16 cellular contexts compared by ENCODE assay signal in the genomic region with DNA sequence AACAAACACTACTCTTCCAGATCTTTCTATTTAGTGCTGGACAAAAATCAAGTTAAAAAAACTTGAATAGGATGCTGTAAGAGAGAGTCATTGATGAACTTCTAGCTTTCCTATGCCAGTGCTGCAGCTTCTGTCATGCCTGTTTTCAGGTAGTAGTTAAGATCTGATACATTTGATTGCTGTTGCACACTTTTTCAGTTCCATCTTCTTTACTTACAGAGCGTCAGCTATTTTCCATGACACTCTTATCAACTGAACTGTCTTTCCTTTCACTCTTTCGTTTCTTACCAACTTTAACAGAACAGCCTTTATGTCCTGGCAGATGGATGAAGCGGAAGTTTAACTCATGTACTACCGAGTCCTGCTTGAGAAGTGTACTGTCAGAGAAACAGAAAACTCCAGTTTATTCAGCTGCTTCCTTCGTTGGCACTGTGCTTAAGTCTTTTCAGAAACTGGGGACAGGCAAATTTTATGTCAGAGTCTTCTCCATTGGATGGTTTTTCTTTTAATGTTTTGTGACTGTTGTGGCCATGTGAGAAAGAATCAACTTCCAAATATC.
"Had no signal": no experiment of that assay in that cellular context is flagged by ENCODE, and none has a peak within 500 bp of the region (broad histone marks: within the 10 kb centered on the region; RNA-seq: fewer than 3 reads in every experiment).

No MANE protein-coding gene starts in this region.

- H3K36me3 ChIP-seq: tibial artery, uterus had no signal

- H3K27ac ChIP-seq: dorsolateral prefrontal cortex, tibial artery, uterus had no signal

- H3K4me1 ChIP-seq: tibial artery, uterus had no signal

- ATAC-seq: activated CD4-positive, CD25-positive, alpha-beta regulatory T cell treated with anti-CD3 and anti-CD28 coated beads, Interleukin-2, amount 50 U/mL, for 24 hours; left lobe of liver; mucosa of descending colon; naive thymus-derived CD8-positive, alpha-beta T cell; stimulated activated effector memory CD8-positive, alpha-beta T cell treated with anti-CD3 and anti-CD28 coated beads, Interleukin-12 subunit alpha, Interleukin-12 subunit beta, amount 100 ng/mL, for 72 hours had no signal

- H3K4me3 ChIP-seq: dorsolateral prefrontal cortex, mucosa of descending colon, tibial artery, uterus had no signal

- DNase-seq: activated CD4-positive, alpha-beta T cell treated with anti-CD3 and anti-CD28 coated beads, Interleukin-2, amount 50 U/mL, for 1 hour; activated naive CD4-positive, alpha-beta T cell treated with anti-CD3 and anti-CD28 coated beads, Interleukin-2, amount 50 U/mL, for 16 hours; dorsolateral prefrontal cortex; mammary epithelial cell; mucosa of descending colon; naive thymus-derived CD8-positive, alpha-beta T cell; nucleus accumbens; posterior cingulate gyrus; retina; stimulated activated CD4-positive, alpha-beta T cell treated with anti-CD3 and anti-CD28 coated beads, Interleukin-12 subunit alpha, Interleukin-12 subunit beta, amount 100 ng/mL, for 4 hours; T-helper 9 cell; tibial artery; uterus had no signal

- H3K27me3 ChIP-seq: dorsolateral prefrontal cortex, tibial artery, uterus had no signal

- H3K9me3 ChIP-seq: mucosa of descending colon, tibial artery, uterus had no signal
